Comparison of ENCODE assay signal across 1 cellular context in genomic region chr11:65356394-65356972, GRCh38.
TF ChIP-seq lines count a peak whose summit lies in the region.

No MANE protein-coding gene starts in this region.

TF ChIP-seq in K562, 482 proteins besides CTCF, POLR2A, EP300 and RAD21:
- TF ChIP-seq FIP1L1 (IDR thresholded peaks at IDR 0.05; ENCODE audit: low read depth, low read length, poor library complexity, severe bottlenecking) (peak; percentile 8), ZKSCAN3 (CRISPR knock-in tag; IDR thresholded peaks at IDR 0.05) (no peak), PTBP1 (IDR thresholded peaks at IDR 0.05; ENCODE audit: low read depth, low read length) (no peak), PURB (CRISPR knock-in tag; IDR thresholded peaks at IDR 0.05; ENCODE audit: low read depth) (no peak), MIER1 (IDR thresholded peaks at IDR 0.05; ENCODE audit: low read depth) (no peak), CBFA2T2 (conservative IDR thresholded peaks at IDR 0.05) (no peak), RBFOX2 (IDR thresholded peaks at IDR 0.05; ENCODE audit: low read depth, low read length) (no peak), TGIF2 (CRISPR knock-in tag; IDR thresholded peaks at IDR 0.05) (0 out of 2 replicates have a peak, but pooled peaks have one; percentile 14), NR2C2 (CRISPR knock-in tag; IDR thresholded peaks at IDR 0.05) (no peak), NR2C2 (tag; IDR thresholded peaks at IDR 0.05) (no peak), RERE (CRISPR knock-in tag; IDR thresholded peaks at IDR 0.05; ENCODE audit: borderline replicate concordance) (0 out of 2 replicates have a peak, but pooled peaks have one; percentile 28), KLF16 (IDR thresholded peaks at IDR 0.05) (no peak)
- TF ChIP-seq, protein P1, sequence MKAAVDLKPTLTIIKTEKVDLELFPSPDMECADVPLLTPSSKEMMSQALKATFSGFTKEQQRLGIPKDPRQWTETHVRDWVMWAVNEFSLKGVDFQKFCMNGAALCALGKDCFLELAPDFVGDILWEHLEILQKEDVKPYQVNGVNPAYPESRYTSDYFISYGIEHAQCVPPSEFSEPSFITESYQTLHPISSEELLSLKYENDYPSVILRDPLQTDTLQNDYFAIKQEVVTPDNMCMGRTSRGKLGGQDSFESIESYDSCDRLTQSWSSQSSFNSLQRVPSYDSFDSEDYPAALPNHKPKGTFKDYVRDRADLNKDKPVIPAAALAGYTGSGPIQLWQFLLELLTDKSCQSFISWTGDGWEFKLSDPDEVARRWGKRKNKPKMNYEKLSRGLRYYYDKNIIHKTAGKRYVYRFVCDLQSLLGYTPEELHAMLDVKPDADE (conservative IDR thresholded peaks at IDR 0.05; ENCODE audit: control insufficient read depth, low read depth, low read length) = no peak
- TF ChIP-seq, protein P2, sequence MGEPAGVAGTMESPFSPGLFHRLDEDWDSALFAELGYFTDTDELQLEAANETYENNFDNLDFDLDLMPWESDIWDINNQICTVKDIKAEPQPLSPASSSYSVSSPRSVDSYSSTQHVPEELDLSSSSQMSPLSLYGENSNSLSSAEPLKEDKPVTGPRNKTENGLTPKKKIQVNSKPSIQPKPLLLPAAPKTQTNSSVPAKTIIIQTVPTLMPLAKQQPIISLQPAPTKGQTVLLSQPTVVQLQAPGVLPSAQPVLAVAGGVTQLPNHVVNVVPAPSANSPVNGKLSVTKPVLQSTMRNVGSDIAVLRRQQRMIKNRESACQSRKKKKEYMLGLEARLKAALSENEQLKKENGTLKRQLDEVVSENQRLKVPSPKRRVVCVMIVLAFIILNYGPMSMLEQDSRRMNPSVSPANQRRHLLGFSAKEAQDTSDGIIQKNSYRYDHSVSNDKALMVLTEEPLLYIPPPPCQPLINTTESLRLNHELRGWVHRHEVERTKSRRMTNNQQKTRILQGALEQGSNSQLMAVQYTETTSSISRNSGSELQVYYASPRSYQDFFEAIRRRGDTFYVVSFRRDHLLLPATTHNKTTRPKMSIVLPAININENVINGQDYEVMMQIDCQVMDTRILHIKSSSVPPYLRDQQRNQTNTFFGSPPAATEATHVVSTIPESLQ (CRISPR knock-in tag; IDR thresholded peaks at IDR 0.05) = no peak
